8 cellular contexts compared by ENCODE assay signal in genomic region chr1:93348104-93348780, GRCh38. TPM values are rescaled to one million over a fixed set of nuclear protein-coding genes. Genes with fewer than 3 reads are reported as not detected.
DNase-seq lines count a peak whose midpoint lies in the region; ATAC-seq and TF ChIP-seq lines count a peak whose summit lies in the region.

No MANE protein-coding gene starts in this region.

- no peaks in the 10 kb centered on the region for H3K9me2 ChIP-seq in OCI-LY7 (ENCODE audit: insufficient read depth, low read length)

- CTCF ChIA-PET in OCI-LY7 (lab: Charles Lee; ENCODE audit: unreplicated experiment) = no interaction called here

- no peak for DNase-seq in OCI-LY7 (ENCODE audit: low spot score)
- peak; percentile 15 for DNase-seq in epithelial cell of esophagus (ENCODE audit: low read depth)
- DNase-seq in HUDEP-2 (lab: John Stamatoyannopoulos, UW; ENCODE audit: unreplicated experiment in 76 of 76) = no peak

- H4K20me1 ChIP-seq in OCI-LY7 (ENCODE audit: insufficient read depth, low read length) = peaks cover 41% of the 10 kb centered on the region

- peaks cover 62% of the 10 kb centered on the region for H3K36me3 ChIP-seq in OCI-LY7 (ENCODE audit: insufficient read depth, low read length)
- no peaks in the 10 kb centered on the region for H3K36me3 ChIP-seq in parathyroid adenoma (ENCODE audit: control insufficient read depth, insufficient read depth, low read length)

- H3K9me3 ChIP-seq in OCI-LY7 (ENCODE audit: low read length) = no peaks in the 10 kb centered on the region
- H3K9me3 ChIP-seq in parathyroid adenoma (ENCODE audit: control insufficient read depth, low read length) = no peaks in the 10 kb centered on the region

- H3K27me3 ChIP-seq in parathyroid adenoma (ENCODE audit: control insufficient read depth, insufficient read depth, low read length) = no peaks in the 10 kb centered on the region

- H3K4me1 ChIP-seq in OCI-LY7 (ENCODE audit: insufficient read depth, low read length, poor library complexity, severe bottlenecking) (peaks cover 44% of the 10 kb centered on the region), parathyroid adenoma (no peaks in the 10 kb centered on the region)

- no peak overlapping the region for H3K27ac ChIP-seq in OCI-LY7 (ENCODE audit: low read depth, low read length, poor library complexity, severe bottlenecking)
- H3K27ac ChIP-seq in parathyroid adenoma = no peak overlapping the region

- intact Hi-C loops in OCI-LY7 (cut with micrococcal nuclease; ENCODE audit: unreplicated experiment) = loop anchor here (5.0 kb wide), 4 partner anchors 166 to 516 kb away; partner anchors contain the start of genes CCDC18, MTF2, RPL5 and TMED5

- H3K4me3 ChIP-seq in GM08714 (ENCODE audit: low read length) (peak overlapping the region; percentile 88; the same call in 1 of the 2 replicates), OCI-LY7 (ENCODE audit: low read depth, low read length, poor library complexity, severe bottlenecking) (peak overlapping the region; percentile 87), epithelial cell of esophagus (ENCODE audit: low read length) (peak overlapping the region; percentile 90), parathyroid adenoma (ENCODE audit: low read depth, low read length) (peak overlapping the region; percentile 92)

- POLR2A ChIA-PET in OCI-LY7 (lab: Charles Lee) = interaction anchor here (0.7 to 1.3 kb wide), 5 partner anchors 10 to 521 kb away, joined by 3 to 4 read pairs (median 3); no protein-coding TSS in a partner anchor

- no peak overlapping the region for H3K9ac ChIP-seq in parathyroid adenoma

- peaks cover 96% of the 10 kb centered on the region for H3K79me2 ChIP-seq in OCI-LY7 (ENCODE audit: insufficient read depth, low read depth, low read length)
- H3K79me2 ChIP-seq in parathyroid adenoma = peaks cover 27% of the 10 kb centered on the region

- no TSS peak for BruUV-seq in OCI-LY7 (replicated peaks; lab: Mats Ljungman, UMichigan)

- ATAC-seq in HG02885 (IDR thresholded peaks at IDR 0.05; ENCODE audit: poor library complexity, unreplicated experiment) (no peak), GM21360 (IDR thresholded peaks at IDR 0.05; ENCODE audit: unreplicated experiment) (no peak), HG02610 (IDR thresholded peaks at IDR 0.05; ENCODE audit: unreplicated experiment) (no peak)

- H2AFZ ChIP-seq in OCI-LY7 (ENCODE audit: low read length) (no peak overlapping the region), parathyroid adenoma (no peak overlapping the region)

- no peak for TF ChIP-seq CTCF in OCI-LY7 (conservative IDR thresholded peaks at IDR 0.05; ENCODE audit: low read length)
- TF ChIP-seq CTCF in epithelial cell of esophagus (IDR thresholded peaks at IDR 0.05; ENCODE audit: insufficient read depth, low read depth, low read length, missing control alignments) = no peak
- no peak for TF ChIP-seq CTCF in parathyroid adenoma (IDR thresholded peaks at IDR 0.05)

- H3K4me2 ChIP-seq in OCI-LY7 (ENCODE audit: low read length) = peak overlapping the region; percentile 77
- H3K4me2 ChIP-seq in parathyroid adenoma (ENCODE audit: low read length) = peak overlapping the region; percentile 78

RNA-seq across cellular contexts. Expression of gene DR1, which starts 2.5 kb away (rescaled TPM):
- 61.3 and 81.3 TPM in 2 replicates for total RNA-seq in OCI-LY7 (2014; rRNA removed; shearing (Covaris generic))
- 90.4 and 102 TPM in 2 replicates for total RNA-seq in OCI-LY7 (2022)
